17 cellular contexts compared by ENCODE assay signal in the genomic region with DNA sequence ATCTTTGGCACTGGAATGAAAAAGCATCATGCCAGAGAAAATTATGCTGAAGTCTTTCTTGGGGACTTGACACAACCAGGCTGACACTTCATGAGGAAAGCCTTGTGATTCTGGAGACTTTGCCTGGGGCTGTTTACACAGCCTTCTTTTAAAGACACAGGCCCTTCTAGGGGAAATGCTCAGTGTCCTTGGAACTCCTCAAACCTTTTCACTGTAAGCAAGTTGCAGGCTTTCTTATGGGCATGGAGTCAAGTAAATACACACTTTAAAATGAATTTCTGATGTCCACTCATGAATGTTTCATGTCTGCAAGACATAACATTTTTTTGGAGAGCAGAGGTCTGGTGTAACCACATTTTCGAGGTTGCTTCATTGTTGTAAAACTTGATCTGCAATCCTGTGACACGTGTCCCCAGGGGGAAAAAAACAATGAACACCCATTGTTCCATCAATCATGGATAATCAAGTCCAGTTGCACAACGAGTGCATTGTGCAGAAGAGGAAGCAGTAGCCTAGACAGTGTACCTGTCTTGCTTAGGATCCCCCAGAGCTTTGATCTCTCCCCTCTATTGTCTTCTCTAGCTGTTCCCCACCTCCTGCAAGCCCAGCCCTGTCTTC.
DNase-seq lines count a peak whose midpoint lies in the region; ATAC-seq and TF ChIP-seq lines count a peak whose summit lies in the region.
"Had no signal": no experiment of that assay in that cellular context is flagged by ENCODE, and none has a peak within 500 bp of the region (broad histone marks: within the 10 kb centered on the region; RNA-seq: fewer than 3 reads in every experiment).

No MANE protein-coding gene starts in this region.

- H3K27ac ChIP-seq in C4-2B: peak overlapping the region; percentile 19; the same call in 1 of the 2 replicates
- peak overlapping the region; percentile 31 for H3K27ac ChIP-seq in ectodermal cell (ENCODE audit: insufficient read depth, low read depth, low read length, poor library complexity, severe bottlenecking)
- H3K27ac ChIP-seq: KMS-11 had no signal

- no peaks in the 10 kb centered on the region for H3K27me3 Mint-ChIP-seq in mesothelial cell of epicardium (ENCODE audit: low read depth)
- H3K27me3 Mint-ChIP-seq: activated naive CD4-positive, alpha-beta T cell treated with anti-CD3 and anti-CD28 coated beads, Interleukin-2, amount 50 U/mL, for 24 hours had no signal

- H3K27me3 ChIP-seq in ectodermal cell (ENCODE audit: control insufficient read depth, insufficient read depth, low read length, poor library complexity, severe bottlenecking): no peaks in the 10 kb centered on the region

- no peak overlapping the region for H3K4me3 Mint-ChIP-seq in mesothelial cell of epicardium
- H3K4me3 Mint-ChIP-seq: activated naive CD4-positive, alpha-beta T cell treated with anti-CD3 and anti-CD28 coated beads, Interleukin-2, amount 50 U/mL, for 24 hours; GM23338 had no signal

- H3K27ac Mint-ChIP-seq in mesothelial cell of epicardium: peak overlapping the region; percentile 20
- H3K27ac Mint-ChIP-seq: activated naive CD4-positive, alpha-beta T cell treated with anti-CD3 and anti-CD28 coated beads, Interleukin-2, amount 50 U/mL, for 24 hours; GM23338 had no signal

- peaks cover 27% of the 10 kb centered on the region for H3K9me3 Mint-ChIP-seq in mesothelial cell of epicardium

- H3K4me1 Mint-ChIP-seq in mesothelial cell of epicardium: peaks cover 39% of the 10 kb centered on the region
- H3K4me1 Mint-ChIP-seq: activated naive CD4-positive, alpha-beta T cell treated with anti-CD3 and anti-CD28 coated beads, Interleukin-2, amount 50 U/mL, for 24 hours had no signal

- TF ChIP-seq CTCF in C4-2B (conservative IDR thresholded peaks at IDR 0.05): no peak
- TF ChIP-seq CTCF in mesothelial cell of epicardium (IDR thresholded peaks at IDR 0.05; ENCODE audit: unreplicated experiment): no peak
- TF ChIP-seq CTCF in GM20000 (IDR thresholded peaks at IDR 0.05; ENCODE audit: extremely low read depth, missing control alignments): no peak

- 77 to 85% methylated on average over 3 of the region's 3 CpGs for WGBS in ectodermal cell, 2 experiments

- H3K4me1 ChIP-seq in ectodermal cell (ENCODE audit: control insufficient read depth, insufficient read depth, low read length): no peaks in the 10 kb centered on the region

- H3K9me3 ChIP-seq in ectodermal cell (ENCODE audit: control insufficient read depth, low read length): no peaks in the 10 kb centered on the region
- H3K9me3 ChIP-seq: SK-N-SH had no signal

- DNase-seq in MV-4-11 (lab: John Stamatoyannopoulos, UW) (peak; percentile 78), mesothelial cell of epicardium (ENCODE audit: low spot score in 2 of 2, unreplicated experiment in 2 of 2) (no peak), KG1 (lab: John Stamatoyannopoulos, UW) (no peak), GM20000 (ENCODE audit: low spot score) (no peak), 8988T (no peak)
- DNase-seq: activated CD4-positive, alpha-beta T cell treated with anti-CD3 and anti-CD28 coated beads, Interleukin-2, amount 50 U/mL, for 4 hours; effector CD4-positive, alpha-beta T cell; GF-D8; NCI-H2227 treated with DMSO at 0.1 percent for 48 hours; SK-N-SH; stimulated activated CD4-positive, alpha-beta T cell treated with anti-CD3 and anti-CD28 coated beads, Interleukin-2, amount 100 ng/mL, for 48 hours had no signal

- H3K36me3 Mint-ChIP-seq in mesothelial cell of epicardium: peaks cover 13% of the 10 kb centered on the region
- H3K36me3 Mint-ChIP-seq: activated naive CD4-positive, alpha-beta T cell treated with anti-CD3 and anti-CD28 coated beads, Interleukin-2, amount 50 U/mL, for 24 hours had no signal

- no peaks in the 10 kb centered on the region for H3K36me3 ChIP-seq in ectodermal cell (ENCODE audit: control insufficient read depth, insufficient read depth, low read length)

- no peak for ATAC-seq in GM21723 (IDR thresholded peaks at IDR 0.05; ENCODE audit: unreplicated experiment)
- ATAC-seq: GM23338 had no signal

- H3K4me3 ChIP-seq in ectodermal cell (ENCODE audit: insufficient read depth, low read depth, low read length): no peak overlapping the region
- H3K4me3 ChIP-seq: GM23338 had no signal
